In genomic region chr16:56576585-56577299, GRCh38 we compare ENCODE assay signal across 8 cellular contexts. TPM values are rescaled to one million over a fixed set of nuclear protein-coding genes. Genes with fewer than 3 reads are reported as not detected.
DNase-seq lines count a peak whose midpoint lies in the region; ATAC-seq and TF ChIP-seq lines count a peak whose summit lies in the region.

No MANE protein-coding gene starts in this region.

- peaks cover 1 to 2% of the 10 kb centered on the region in 2 donors for H3K9me3 Mint-ChIP-seq in activated T-cell treated with anti-CD3 and anti-CD28 coated beads, Interleukin-2, amount 50 U/mL, for 72 hours

- DNase-seq in ACHN = peak; percentile 62
- peak; percentile 88 for DNase-seq in PC-3
- DNase-seq in activated T-cell treated with anti-CD3 and anti-CD28 coated beads, Interleukin-2, amount 50 U/mL, for 72 hours = peak; percentile 89 to 92
- DNase-seq in fibroblast of the aortic adventitia (ENCODE audit: low read depth) = peak; percentile 68
- no peak for DNase-seq in osteoblast (ENCODE audit: insufficient read length, low spot score, missing footprints)
- peak; percentile 61 to 78 for DNase-seq in tibial artery

- CTCF ChIA-PET in PC-3 (lab: Charles Lee) = interaction anchor here (0.6 kb wide), 1 partner anchor 123 kb away, joined by 4 read pairs; no protein-coding TSS in a partner anchor

- H3K4me1 Mint-ChIP-seq in activated T-cell treated with anti-CD3 and anti-CD28 coated beads, Interleukin-2, amount 50 U/mL, for 72 hours (ENCODE audit: low read depth) = peaks cover 14% of the 10 kb centered on the region

- H3K27ac ChIP-seq in PC-3 (ENCODE audit: low read length) (peak overlapping the region; percentile 40; the same call in 1 of the 2 replicates), osteoblast (ENCODE audit: low read depth, low read length) (no peak overlapping the region), tibial artery (no peak overlapping the region)

- no peak overlapping the region; the same call in 1 of the 2 replicates for H3K9ac ChIP-seq in PC-3 (ENCODE audit: low read length)

- H3K4me1 ChIP-seq in PC-3 (ENCODE audit: insufficient read depth, low read length) (peaks cover 4% of the 10 kb centered on the region; the same call in 1 of the 2 replicates), osteoblast (ENCODE audit: insufficient read depth, low read length) (no peaks in the 10 kb centered on the region), tibial artery (peaks cover 0 to 9% (median 0%) of the 10 kb centered on the region in 4 donors)

- H2AFZ ChIP-seq in PC-3 (ENCODE audit: low read length) (peak overlapping the region; percentile 42; the same call in 1 of the 2 replicates), osteoblast (ENCODE audit: low read length) (no peak overlapping the region)

- H4K20me1 ChIP-seq in PC-3 (ENCODE audit: low read length) = no peaks in the 10 kb centered on the region
- no peaks in the 10 kb centered on the region for H4K20me1 ChIP-seq in osteoblast (ENCODE audit: insufficient read depth, low read length)

- no peaks in the 10 kb centered on the region for H3K27me3 Mint-ChIP-seq in activated T-cell treated with anti-CD3 and anti-CD28 coated beads, Interleukin-2, amount 50 U/mL, for 72 hours (ENCODE audit: low read depth)

- H3K4me3 ChIP-seq in PC-3 (ENCODE audit: low read length) (no peak overlapping the region), fibroblast of the aortic adventitia (ENCODE audit: low read depth, low read length) (no peak overlapping the region), osteoblast (ENCODE audit: insufficient read depth, low read length) (no peak overlapping the region), tibial artery (no peak overlapping the region)

- H3K9me3 ChIP-seq in PC-3 (ENCODE audit: low read length) (no peaks in the 10 kb centered on the region), osteoblast (ENCODE audit: low read depth, low read length) (no peaks in the 10 kb centered on the region), tibial artery (no peaks in the 10 kb centered on the region)

- no TSS peak for BruUV-seq in PC-3 (replicated peaks; lab: Mats Ljungman, UMichigan)

- H3K27me3 ChIP-seq in PC-3 (ENCODE audit: low read length) = no peaks in the 10 kb centered on the region
- peaks cover 4% of the 10 kb centered on the region for H3K27me3 ChIP-seq in osteoblast (ENCODE audit: insufficient read depth, low read length)
- no peaks in the 10 kb centered on the region for H3K27me3 ChIP-seq in tibial artery

- H3K36me3 ChIP-seq in PC-3 (ENCODE audit: low read depth, low read length) (no peaks in the 10 kb centered on the region), osteoblast (ENCODE audit: insufficient read depth, low read length) (no peaks in the 10 kb centered on the region), tibial artery (no peaks in the 10 kb centered on the region)

- POLR2A ChIA-PET in PC-3 (lab: Charles Lee; ENCODE audit: unreplicated experiment) = no interaction called here

- H3K36me3 Mint-ChIP-seq in activated T-cell treated with anti-CD3 and anti-CD28 coated beads, Interleukin-2, amount 50 U/mL, for 72 hours (ENCODE audit: insufficient read depth in 2 of 2) = no peaks in the 10 kb centered on the region

- H3K27ac Mint-ChIP-seq in activated T-cell treated with anti-CD3 and anti-CD28 coated beads, Interleukin-2, amount 50 U/mL, for 72 hours = peak overlapping the region; percentile 60

- TF ChIP-seq CTCF in PC-3 (conservative IDR thresholded peaks at IDR 0.05; ENCODE audit: low read depth, low read length) (peak; percentile 84), fibroblast of the aortic adventitia (IDR thresholded peaks at IDR 0.05; ENCODE audit: insufficient read depth, low read length) (peak; percentile 84), osteoblast (IDR thresholded peaks at IDR 0.05; ENCODE audit: extremely low read depth, low read depth, low read length) (peak; percentile 74), tibial artery (IDR thresholded peaks at IDR 0.05) (peak; percentile 57 to 73)

- in situ Hi-C loops in ACHN (cut with HindIII; ENCODE audit: low pct_ligation_motif_present, low pct_unique_long_range_greater_than_20kb, low sequenced_read_pairs) = no loop called here

- intact Hi-C loops in PC-3 (cut with micrococcal nuclease) (loop anchor here (1.0 kb wide), 1 partner anchor 126 kb away; no protein-coding TSS in a partner anchor), tibial artery (cut with DNase I; ENCODE audit: low total_unique reads) (loop anchor here (5.0 kb wide), 1 partner anchor 126 kb away; no protein-coding TSS in a partner anchor)

- no peaks in the 10 kb centered on the region for H3K79me2 ChIP-seq in PC-3 (ENCODE audit: low read length)
- no peaks in the 10 kb centered on the region for H3K79me2 ChIP-seq in osteoblast (ENCODE audit: insufficient read depth, low read length)

- no peaks in the 10 kb centered on the region for H3K9me2 ChIP-seq in PC-3 (replicated peaks; ENCODE audit: low read length)

- H3K4me2 ChIP-seq in PC-3 (ENCODE audit: low read length) (no peak overlapping the region), osteoblast (ENCODE audit: insufficient read depth, low read length) (no peak overlapping the region)

- H3K4me3 Mint-ChIP-seq in activated T-cell treated with anti-CD3 and anti-CD28 coated beads, Interleukin-2, amount 50 U/mL, for 72 hours = no peak overlapping the region

- no peaks in the 10 kb centered on the region for H3F3A ChIP-seq in PC-3 (ENCODE audit: low read length, unreplicated experiment)

- peak; percentile 57 for ATAC-seq in GM18870 (IDR thresholded peaks at IDR 0.05; ENCODE audit: unreplicated experiment)
- ATAC-seq in HG03432 (IDR thresholded peaks at IDR 0.05; ENCODE audit: unreplicated experiment) = peak; percentile 94
- ATAC-seq in PC-3 = peak; percentile 93
- peak; percentile 100 for ATAC-seq in activated T-cell treated with anti-CD3 and anti-CD28 coated beads, Interleukin-2, amount 50 U/mL, for 72 hours (replicated peaks in 1 of 2)

RNA-seq across cellular contexts. Expression of gene MT4, which starts 11.9 kb away (rescaled TPM):
- total RNA-seq in PC-3 (2014; rRNA removed) (not detected in 2 replicates), fibroblast of the aortic adventitia (ENCODE audit: low replicate concordance) (not detected in 2 replicates), osteoblast (not detected in 2 replicates)
- not detected for total RNA-seq in activated T-cell treated with anti-CD3 and anti-CD28 coated beads, Interleukin-2, amount 50 U/mL, for 72 hours

RNA-seq across cellular contexts. Expression of gene MT3, which starts 12.6 kb away (rescaled TPM):
- total RNA-seq in PC-3 (2014; rRNA removed) (not detected in 2 replicates), fibroblast of the aortic adventitia (ENCODE audit: low replicate concordance) (not detected in 2 replicates), osteoblast (not detected in 2 replicates)
- 1 to 10 TPM; 3.9 to 6.8 TPM for total RNA-seq in activated T-cell treated with anti-CD3 and anti-CD28 coated beads, Interleukin-2, amount 50 U/mL, for 72 hours

RNA-seq across cellular contexts. Expression of gene MT2A, which starts 31.6 kb away (rescaled TPM):
- total RNA-seq in PC-3 (2014; rRNA removed) (683 and 758 TPM in 2 replicates), fibroblast of the aortic adventitia (ENCODE audit: low replicate concordance) (8.3 and 114 TPM in 2 replicates), osteoblast (33.7 and 43.9 TPM in 2 replicates)
- total RNA-seq in activated T-cell treated with anti-CD3 and anti-CD28 coated beads, Interleukin-2, amount 50 U/mL, for 72 hours = 100 to 1,000 TPM; 391 to 529 TPM

RNA-seq across cellular contexts. Expression of gene MT1E, which starts 48.8 kb away (rescaled TPM):
- total RNA-seq in PC-3 (2014; rRNA removed) = not detected in 2 replicates
- total RNA-seq in activated T-cell treated with anti-CD3 and anti-CD28 coated beads, Interleukin-2, amount 50 U/mL, for 72 hours = 100 to 1,000 TPM in 1 of 2 donors, 10 to 100 TPM in 1; 94.7 to 204 TPM
- total RNA-seq in fibroblast of the aortic adventitia (ENCODE audit: low replicate concordance) = 54.7 and 103 TPM in 2 replicates
- total RNA-seq in osteoblast = 105 and 119 TPM in 2 replicates

RNA-seq across cellular contexts. Expression of gene MT1M, which starts 55.7 kb away (rescaled TPM):
- 1.3 and 1.5 TPM in 2 replicates for total RNA-seq in PC-3 (2014; rRNA removed)
- under 1 TPM in 1 of 2 donors, not detected in 1; 0.91 TPM for total RNA-seq in activated T-cell treated with anti-CD3 and anti-CD28 coated beads, Interleukin-2, amount 50 U/mL, for 72 hours
- total RNA-seq in fibroblast of the aortic adventitia (ENCODE audit: low replicate concordance) = 3.4 and 10.3 TPM in 2 replicates
- 8.5 and 8.7 TPM in 2 replicates for total RNA-seq in osteoblast
